In the genomic region with DNA sequence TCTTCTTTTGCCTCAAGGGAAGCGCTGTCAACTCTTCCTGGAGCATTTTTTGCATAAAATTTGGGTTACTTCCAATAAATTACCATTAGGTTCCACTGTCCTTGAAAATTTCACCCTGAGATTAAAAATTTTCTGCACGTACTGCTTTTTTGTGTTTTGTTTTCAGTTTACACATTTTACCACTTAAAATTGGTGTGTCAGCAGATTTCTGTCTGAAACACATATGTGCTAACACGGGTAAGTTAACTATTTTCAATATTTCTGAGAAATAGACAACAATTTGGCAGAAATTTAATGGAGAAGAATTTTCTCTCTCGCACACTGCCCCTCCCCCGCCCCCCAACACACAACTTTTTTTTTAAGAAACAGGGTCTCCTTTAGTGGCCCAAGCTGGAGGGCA, we compare ENCODE assay signal across 27 cellular contexts.
"Had no signal": no experiment of that assay in that cellular context is flagged by ENCODE, and none has a peak within 500 bp of the region (broad histone marks: within the 10 kb centered on the region; RNA-seq: fewer than 3 reads in every experiment).

No MANE protein-coding gene starts in this region.

- H3K4me2 ChIP-seq: neural progenitor cell had no signal

- H3K9me3 Mint-ChIP-seq: natural killer cell; neural progenitor cell; stimulated activated naive B cell treated with anti-CD40 and anti-IgM and Interleukin-4, amounts not matched to agents 10 μg/mL and 1 μg/mL and 100 μg/mL, for 72 hours had no signal

- ATAC-seq: natural killer cell; psoas muscle; sciatic nerve; stimulated activated naive B cell treated with anti-CD40 and anti-IgM and Interleukin-4, amounts not matched to agents 10 μg/mL and 1 μg/mL and 100 μg/mL, for 72 hours; stimulated activated naive CD8-positive, alpha-beta T cell treated with anti-CD3 and anti-CD28 coated beads, Interleukin-15, Interleukin-2, amounts not matched to agents 100 U/mL and 50 U/mL, for 24 hours had no signal

- H3K27me3 ChIP-seq: neural progenitor cell, neutrophil, stomach, testis, thyroid gland, transverse colon, upper lobe of left lung, vagina had no signal

- H3K9me3 ChIP-seq: left ventricle myocardium inferior, neutrophil, psoas muscle, stomach, testis, thyroid gland, transverse colon, upper lobe of left lung, vagina had no signal

- H3K9ac ChIP-seq: neural progenitor cell, parathyroid adenoma had no signal

- H3K36me3 Mint-ChIP-seq: mesothelial cell of epicardium, naive B cell, natural killer cell, neural progenitor cell had no signal

- H3K4me3 ChIP-seq: left ventricle myocardium inferior, lung, neural progenitor cell, psoas muscle, skin epidermis, stomach, testis, thyroid gland, transverse colon, upper lobe of left lung, vagina had no signal

- DNase-seq: islet precursor cell; left ventricle myocardium inferior; mesendoderm; naive B cell; natural killer cell; nephron progenitor cell; occipital lobe; psoas muscle; stimulated activated CD4-positive, alpha-beta T cell treated with anti-CD3 and anti-CD28 coated beads, Interleukin-12 subunit alpha, Interleukin-12 subunit beta, amount 100 ng/mL, for 4 hours; stimulated activated CD4-positive, alpha-beta T cell treated with anti-CD3 and anti-CD28 coated beads, Interleukin-15, amount 100 ng/mL, for 24 hours; stimulated activated CD4-positive, alpha-beta T cell treated with anti-CD3 and anti-CD28 coated beads, Interleukin-2, amount 100 ng/mL, for 24 hours; stimulated activated CD4-positive, alpha-beta T cell treated with anti-CD3 and anti-CD28 coated beads, Interleukin-4, amount 100 ng/mL, for 1 hour; stimulated activated naive B cell treated with anti-CD40 and anti-IgM and Interleukin-4, amounts not matched to agents 10 μg/mL and 1 μg/mL and 100 μg/mL, for 72 hours; stimulated activated naive CD8-positive, alpha-beta T cell treated with anti-CD3 and anti-CD28 coated beads, Interleukin-15, Interleukin-2, amounts not matched to agents 100 U/mL and 50 U/mL, for 24 hours; stomach; testis; thyroid gland; transverse colon; upper lobe of left lung had no signal

- H2AFZ ChIP-seq: neural progenitor cell, parathyroid adenoma had no signal

- H3K36me3 ChIP-seq: left ventricle myocardium inferior, neural progenitor cell, neutrophil, stomach, thyroid gland, transverse colon, upper lobe of left lung, vagina had no signal

- H3K27ac Mint-ChIP-seq: mesothelial cell of epicardium; naive B cell; natural killer cell; nephron progenitor cell; neural progenitor cell; stimulated activated naive B cell treated with anti-CD40 and anti-IgM and Interleukin-4, amounts not matched to agents 10 μg/mL and 1 μg/mL and 100 μg/mL, for 72 hours had no signal

- H3K79me2 ChIP-seq: parathyroid adenoma had no signal

- H3K4me3 Mint-ChIP-seq: mesothelial cell of epicardium; naive B cell; natural killer cell; nephron progenitor cell; neural progenitor cell; stimulated activated naive B cell treated with anti-CD40 and anti-IgM and Interleukin-4, amounts not matched to agents 10 μg/mL and 1 μg/mL and 100 μg/mL, for 72 hours had no signal

- H3K4me1 ChIP-seq: left ventricle myocardium inferior, neural progenitor cell, parathyroid adenoma, psoas muscle, stomach, testis, thyroid gland, transverse colon, upper lobe of left lung, vagina had no signal

- H3K4me1 Mint-ChIP-seq: mesothelial cell of epicardium, naive B cell, natural killer cell, nephron progenitor cell, neural progenitor cell had no signal

- H3K27ac ChIP-seq: left ventricle myocardium inferior, neural progenitor cell, neutrophil, parathyroid adenoma, psoas muscle, skin epidermis, stomach, testis, thyroid gland, transverse colon, upper lobe of left lung, vagina had no signal
